In the genomic region with DNA sequence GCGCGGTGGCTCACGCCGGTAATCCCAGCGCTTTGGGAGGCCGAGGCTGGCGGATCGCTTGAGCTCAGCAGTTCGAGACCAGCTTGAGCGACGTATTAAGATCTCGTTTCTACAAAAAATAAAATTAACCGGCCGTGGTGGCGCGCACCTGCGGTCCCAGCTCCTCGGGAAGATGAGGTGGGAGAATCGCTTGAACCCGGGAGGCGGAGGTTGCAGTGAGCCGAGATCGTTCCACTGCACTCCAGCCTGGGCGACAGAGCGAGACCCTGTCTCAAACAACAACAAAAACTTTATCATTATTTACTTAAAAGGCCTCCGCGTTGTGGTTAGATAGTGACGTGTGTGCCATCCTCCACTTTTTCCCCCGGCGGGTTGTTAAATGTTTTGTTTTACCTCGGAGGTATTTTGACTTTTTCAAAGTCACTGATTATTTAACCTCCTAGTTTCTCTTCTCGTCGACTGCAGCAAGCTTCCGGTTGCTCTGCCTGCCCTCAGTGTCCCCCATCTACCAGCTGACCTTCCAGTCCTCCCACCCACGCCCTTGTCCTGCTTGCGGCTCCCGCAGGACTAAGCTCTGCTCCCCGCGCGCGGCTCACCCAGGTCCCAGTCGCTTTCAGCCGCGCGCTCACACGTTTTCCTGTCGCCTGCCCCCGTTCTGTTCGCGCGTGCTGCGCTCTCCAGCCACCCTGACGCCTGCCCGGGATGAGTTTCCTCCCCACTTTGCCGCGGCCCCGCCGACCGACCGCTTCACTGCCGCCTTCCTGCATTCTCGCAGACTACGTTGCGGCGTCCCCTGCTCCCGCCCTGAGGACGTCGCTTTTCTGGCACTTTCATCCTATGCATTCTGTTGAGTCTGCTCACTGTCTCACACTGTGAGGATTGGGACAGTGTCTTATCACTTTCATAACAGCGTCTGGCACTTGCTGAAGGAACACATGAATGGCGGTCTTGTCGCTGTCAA, we compare ENCODE assay signal across 8 cellular contexts. TPM values are rescaled to one million over a fixed set of nuclear protein-coding genes. Genes with fewer than 3 reads are reported as not detected.
A peak's percentile ranks its signal among the peaks of the same experiment; 100 is the strongest.
DNase-seq lines count a peak whose midpoint lies in the region; TF ChIP-seq lines count a peak whose summit lies in the region.

No MANE protein-coding gene starts in this region.

- peak overlapping the region; percentile 81 for H3K4me3 ChIP-seq in GM23248

- H3K27me3 ChIP-seq in GM23248 (replicated peaks; ENCODE audit: insufficient read depth) = no peaks in the 10 kb centered on the region

- WGBS in GM23248 (ENCODE audit: low coverage in 1 of 2, low lambda C conversion rate in 2 of 2, missing lambda C conversion rate in 2 of 2), 2 experiments = 0 to 1% methylated on average over 66 to 71 of the region's 71 CpGs

- H3K9me2 ChIP-seq in GM23248 (ENCODE audit: insufficient read depth) = no peaks in the 10 kb centered on the region

- H3K4me3 Mint-ChIP-seq in activated naive CD8-positive, alpha-beta T cell treated with anti-CD3 and anti-CD28 coated beads for 36 hours = peak overlapping the region; percentile 95
- peak overlapping the region; percentile 96 for H3K4me3 Mint-ChIP-seq in type B pancreatic cell

- H3K9me3 ChIP-seq in GM23248 (ENCODE audit: low read depth) = no peaks in the 10 kb centered on the region

- peaks cover 40% of the 10 kb centered on the region for H3F3A ChIP-seq in GM23248 (ENCODE audit: insufficient read depth)

- peak overlapping the region; percentile 91 for H3K27ac ChIP-seq in GM23248

- peaks cover 20% of the 10 kb centered on the region for H3K36me3 Mint-ChIP-seq in activated naive CD8-positive, alpha-beta T cell treated with anti-CD3 and anti-CD28 coated beads for 36 hours
- peaks cover 8% of the 10 kb centered on the region for H3K36me3 Mint-ChIP-seq in type B pancreatic cell

- H3K4me2 ChIP-seq in GM23248 (ENCODE audit: unreplicated experiment) = peak overlapping the region; percentile 90

- H4K20me1 ChIP-seq in GM23248 (ENCODE audit: insufficient read depth) = peaks cover 7% of the 10 kb centered on the region; the same call in 1 of the 2 replicates

- DNase-seq in Daoy (ENCODE audit: low read depth) = peak; percentile 81
- peak; percentile 90 for DNase-seq in GM23248
- peak; percentile 84 for DNase-seq in MV-4-11 (lab: John Stamatoyannopoulos, UW)
- DNase-seq in SKM-1 treated with dmso at 0.1 percent for 144 hours (lab: John Stamatoyannopoulos, UW; ENCODE audit: unreplicated experiment) = peak; percentile 35
- DNase-seq in activated naive CD8-positive, alpha-beta T cell treated with anti-CD3 and anti-CD28 coated beads for 36 hours = peak; percentile 76
- peak; percentile 92 for DNase-seq in cardiac septum (ENCODE audit: low spot score)
- peak; percentile 87 for DNase-seq in pons (ENCODE audit: low spot score)
- DNase-seq in type B pancreatic cell (ENCODE audit: extremely low spot score, unreplicated experiment) = peak; percentile 77

- peaks cover 8% of the 10 kb centered on the region for H3K27me3 Mint-ChIP-seq in activated naive CD8-positive, alpha-beta T cell treated with anti-CD3 and anti-CD28 coated beads for 36 hours
- peaks cover 4% of the 10 kb centered on the region for H3K27me3 Mint-ChIP-seq in type B pancreatic cell

- H3K9ac ChIP-seq in GM23248 = peak overlapping the region; percentile 86

- TF ChIP-seq CTCF in type B pancreatic cell (conservative IDR thresholded peaks at IDR 0.05) = no peak

- H3K4me1 ChIP-seq in GM23248 (ENCODE audit: insufficient read depth) = peaks cover 20% of the 10 kb centered on the region

- H3K4me1 Mint-ChIP-seq in activated naive CD8-positive, alpha-beta T cell treated with anti-CD3 and anti-CD28 coated beads for 36 hours = peaks cover 33% of the 10 kb centered on the region
- peaks cover 37% of the 10 kb centered on the region for H3K4me1 Mint-ChIP-seq in type B pancreatic cell (ENCODE audit: unreplicated experiment)

- H3K79me2 ChIP-seq in GM23248 (ENCODE audit: insufficient read depth) = peaks cover 37% of the 10 kb centered on the region

- H3K36me3 ChIP-seq in GM23248 (ENCODE audit: low read depth) = no peaks in the 10 kb centered on the region

- H2AFZ ChIP-seq in GM23248 = peak overlapping the region; percentile 91

- H3K9me3 Mint-ChIP-seq in activated naive CD8-positive, alpha-beta T cell treated with anti-CD3 and anti-CD28 coated beads for 36 hours = no peaks in the 10 kb centered on the region
- peaks cover 3% of the 10 kb centered on the region for H3K9me3 Mint-ChIP-seq in type B pancreatic cell

- H3K27ac Mint-ChIP-seq in activated naive CD8-positive, alpha-beta T cell treated with anti-CD3 and anti-CD28 coated beads for 36 hours = peak overlapping the region; percentile 100
- peak overlapping the region; percentile 99 for H3K27ac Mint-ChIP-seq in type B pancreatic cell

- in situ Hi-C loops in GM23248 (cut with MboI) = no loop called here

- intact Hi-C loops in cardiac septum (cut with DNase I) = loop anchor here (2.0 to 5.0 kb wide), 3 partner anchors 136 to 276 kb away; a partner anchor contains a TSS

RNA-seq across cellular contexts. Expression of a gene that starts 1.2 kb away (rescaled TPM):
- total RNA-seq in Daoy (2014; rRNA removed; shearing (Covaris generic)) = 62.7 and 92.8 TPM in 2 replicates
- 68.0 and 70.5 TPM in 2 replicates for total RNA-seq in GM23248 (2014; rRNA removed; shearing (Covaris generic))
- polyA plus RNA-seq in GM23248 (2016; fragmentation: Nextera tagmentation; extraction: Ambion mirVana) = 82.2 and 88.1 TPM in 2 replicates
- total RNA-seq in activated naive CD8-positive, alpha-beta T cell treated with anti-CD3 and anti-CD28 coated beads for 36 hours = 100 to 1,000 TPM; 111 to 124 TPM
- total RNA-seq in cardiac septum (109 TPM), type B pancreatic cell (ENCODE audit: low replicate concordance) (96.9 and 107 TPM in 2 replicates)

Comparison
In these comparisons a context has a peak if more than half of its experiments do, and no peak if none do; other contexts are left out.
1. Peak in every context shown above with its lines: DNase-seq, H3K4me3 ChIP-seq and H3K27ac ChIP-seq.
2. DNase-seq: peak in every context shown above with its lines; median percentile 92 in cardiac septum; 90 in GM23248; 87 in pons; 84 in MV-4-11; 81 in Daoy; 77 in type B pancreatic cell; 76 in activated naive CD8-positive, alpha-beta T cell treated with anti-CD3 and anti-CD28 coated beads for 36 hours; 35 in SKM-1 treated with dmso at 0.1 percent for 144 hours.